In genomic region chr9:110526426-110526825, GRCh38 we compare ENCODE assay signal across 28 cellular contexts. TPM values are rescaled to one million over a fixed set of nuclear protein-coding genes. Genes with fewer than 3 reads are reported as not detected.
DNase-seq lines count a peak whose midpoint lies in the region; ATAC-seq, FAIRE-seq and TF ChIP-seq lines count a peak whose summit lies in the region.
"Had no signal": no experiment of that assay in that cellular context is flagged by ENCODE, and none has a peak within 500 bp of the region (broad histone marks: within the 10 kb centered on the region; RNA-seq: fewer than 3 reads in every experiment).

No MANE protein-coding gene starts in this region.

- H3K27ac Mint-ChIP-seq in CD8-positive, alpha-beta T cell = no peak overlapping the region
- H3K27ac Mint-ChIP-seq in CD4-positive, alpha-beta memory T cell = no peak overlapping the region
- H3K27ac Mint-ChIP-seq: activated CD4-positive, alpha-beta memory T cell treated with anti-CD3 and anti-CD28 coated beads for 36 hours; WTC11 had no signal

- DNase-seq in EL = peak; percentile 67
- peak; percentile 66 for DNase-seq in NCI-H226
- DNase-seq in bronchial epithelial cell (ENCODE audit: low read depth) = peak; percentile 84
- DNase-seq in foreskin keratinocyte = peak; percentile 54 to 73
- DNase-seq in CD8-positive, alpha-beta T cell = no peak
- DNase-seq in CD4-positive, alpha-beta memory T cell = no peak
- DNase-seq: activated CD4-positive, alpha-beta memory T cell treated with anti-CD3 and anti-CD28 coated beads for 36 hours; amygdala; BE2C; effector CD8-positive, alpha-beta T cell; GOT3; Kasumi-1; NCI-H1092; NCI-H2081 treated with DMSO at 0.1 percent for 48 hours; NCI-H524; stomach; T-helper 9 cell; upper lobe of left lung had no signal

- H3K4me3 Mint-ChIP-seq in CD8-positive, alpha-beta T cell = no peak overlapping the region
- no peak overlapping the region for H3K4me3 Mint-ChIP-seq in CD4-positive, alpha-beta memory T cell
- H3K4me3 Mint-ChIP-seq: activated CD4-positive, alpha-beta memory T cell treated with anti-CD3 and anti-CD28 coated beads for 36 hours; WTC11 had no signal

- H3K9me3 Mint-ChIP-seq in CD8-positive, alpha-beta T cell = peaks cover 8% of the 10 kb centered on the region
- H3K9me3 Mint-ChIP-seq in CD4-positive, alpha-beta memory T cell = peaks cover 0 to 2% (median 0%) of the 10 kb centered on the region in 8 donors
- H3K9me3 Mint-ChIP-seq: activated CD4-positive, alpha-beta memory T cell treated with anti-CD3 and anti-CD28 coated beads for 36 hours had no signal

- no peak for FAIRE-seq in bronchial epithelial cell (lab: Jason Lieb, UNC)
- FAIRE-seq: GM18507, HTR-8/SVneo, keratinocyte had no signal

- no peaks in the 10 kb centered on the region for H3K27me3 Mint-ChIP-seq in CD8-positive, alpha-beta T cell (ENCODE audit: low read depth)
- no peaks in the 10 kb centered on the region for H3K27me3 Mint-ChIP-seq in CD4-positive, alpha-beta memory T cell
- H3K27me3 Mint-ChIP-seq: activated CD4-positive, alpha-beta memory T cell treated with anti-CD3 and anti-CD28 coated beads for 36 hours had no signal

- H3K4me3 ChIP-seq in bronchial epithelial cell (ENCODE audit: low read depth, low read length) = no peak overlapping the region
- no peak overlapping the region for H3K4me3 ChIP-seq in CD8-positive, alpha-beta T cell (ENCODE audit: low read depth, low read length)
- H3K4me3 ChIP-seq in CD4-positive, alpha-beta memory T cell (ENCODE audit: low read length in 2 of 2) = no peak overlapping the region
- H3K4me3 ChIP-seq: esophagus muscularis mucosa, lung, prostate gland, stomach, upper lobe of left lung had no signal

- no peaks in the 10 kb centered on the region for H3K4me1 ChIP-seq in foreskin keratinocyte
- no peaks in the 10 kb centered on the region for H3K4me1 ChIP-seq in CD8-positive, alpha-beta T cell (ENCODE audit: insufficient read depth, low read length)
- H3K4me1 ChIP-seq in CD4-positive, alpha-beta memory T cell (ENCODE audit: insufficient read depth, low read length) = no peaks in the 10 kb centered on the region
- H3K4me1 ChIP-seq: BE2C, prostate gland, stomach, upper lobe of left lung had no signal

- H3K27me3 ChIP-seq in bronchial epithelial cell (ENCODE audit: control insufficient read depth, insufficient read depth, low read length) (no peaks in the 10 kb centered on the region), foreskin keratinocyte (no peaks in the 10 kb centered on the region)
- H3K27me3 ChIP-seq in CD8-positive, alpha-beta T cell (ENCODE audit: insufficient read depth, low read length) = no peaks in the 10 kb centered on the region
- no peaks in the 10 kb centered on the region for H3K27me3 ChIP-seq in CD4-positive, alpha-beta memory T cell (ENCODE audit: insufficient read depth, low read length)
- H3K27me3 ChIP-seq: BE2C, esophagus muscularis mucosa, stomach, upper lobe of left lung had no signal

- POLR2A ChIA-PET in CD8-positive, alpha-beta T cell (lab: Charles Lee) = no interaction called here
- POLR2A ChIA-PET in CD4-positive, alpha-beta memory T cell (lab: Charles Lee; ENCODE audit: partially characterized antibody) = no interaction called here

- TF ChIP-seq CTCF in bronchial epithelial cell (IDR thresholded peaks at IDR 0.05; ENCODE audit: insufficient read depth, low read length, severe bottlenecking) (no peak), foreskin keratinocyte (conservative IDR thresholded peaks at IDR 0.05) (no peak)
- no peak for TF ChIP-seq CTCF in CD8-positive, alpha-beta T cell (IDR thresholded peaks at IDR 0.05)

- intact Hi-C loops in CD8-positive, alpha-beta T cell (cut with DNase I, micrococcal nuclease) = no loop called here
- intact Hi-C loops in CD4-positive, alpha-beta memory T cell (cut with micrococcal nuclease) = no loop called here

- H3K4me1 Mint-ChIP-seq in CD8-positive, alpha-beta T cell (ENCODE audit: low read depth) = no peaks in the 10 kb centered on the region
- no peaks in the 10 kb centered on the region for H3K4me1 Mint-ChIP-seq in CD4-positive, alpha-beta memory T cell

- ATAC-seq in foreskin keratinocyte = peak; percentile 81
- no peak for ATAC-seq in CD8-positive, alpha-beta T cell
- ATAC-seq in GM21825 (IDR thresholded peaks at IDR 0.05; ENCODE audit: unreplicated experiment) = no peak
- no peak for ATAC-seq in HG03108 (IDR thresholded peaks at IDR 0.05; ENCODE audit: unreplicated experiment)
- ATAC-seq: WTC11 had no signal

- no peaks in the 10 kb centered on the region for H3K36me3 ChIP-seq in bronchial epithelial cell (ENCODE audit: control insufficient read depth, insufficient read depth, low read length)
- H3K36me3 ChIP-seq in CD8-positive, alpha-beta T cell (ENCODE audit: insufficient read depth, low read length) = no peaks in the 10 kb centered on the region
- no peaks in the 10 kb centered on the region for H3K36me3 ChIP-seq in CD4-positive, alpha-beta memory T cell (ENCODE audit: insufficient read depth, low read length)
- H3K36me3 ChIP-seq: BE2C, esophagus muscularis mucosa, prostate gland, stomach, upper lobe of left lung had no signal

- CTCF ChIA-PET in CD8-positive, alpha-beta T cell (lab: Charles Lee) = no interaction called here
- CTCF ChIA-PET in CD4-positive, alpha-beta memory T cell (lab: Charles Lee; ENCODE audit: partially characterized antibody) = no interaction called here

- no peak overlapping the region for H3K27ac ChIP-seq in foreskin keratinocyte
- H3K27ac ChIP-seq in CD8-positive, alpha-beta T cell (ENCODE audit: low read depth, low read length) = no peak overlapping the region
- no peak overlapping the region for H3K27ac ChIP-seq in CD4-positive, alpha-beta memory T cell (ENCODE audit: low read depth, low read length)
- H3K27ac ChIP-seq: esophagus muscularis mucosa, prostate gland, RWPE1, stomach, upper lobe of left lung had no signal

- H3K9me3 ChIP-seq in CD8-positive, alpha-beta T cell (ENCODE audit: low read length) = no peaks in the 10 kb centered on the region
- no peaks in the 10 kb centered on the region for H3K9me3 ChIP-seq in CD4-positive, alpha-beta memory T cell (ENCODE audit: control insufficient read depth in 1 of 2, low read length in 2 of 2)
- H3K9me3 ChIP-seq: BE2C, prostate gland, upper lobe of left lung had no signal

- no peaks in the 10 kb centered on the region for H3K36me3 Mint-ChIP-seq in CD8-positive, alpha-beta T cell
- no peaks in the 10 kb centered on the region for H3K36me3 Mint-ChIP-seq in CD4-positive, alpha-beta memory T cell
- H3K36me3 Mint-ChIP-seq: activated CD4-positive, alpha-beta memory T cell treated with anti-CD3 and anti-CD28 coated beads for 36 hours; WTC11 had no signal

RNA-seq across cellular contexts. Expression of gene SVEP1, which starts 53.1 kb away (rescaled TPM):
- total RNA-seq in bronchial epithelial cell (0.26 and 1.3 TPM in 2 replicates), foreskin keratinocyte (under 0.01 TPM in 1 of 2 replicates, not detected in the other)
- polyA plus RNA-seq in foreskin keratinocyte = not detected in 2 replicates
- total RNA-seq in CD8-positive, alpha-beta T cell = not detected
- not detected for total RNA-seq in CD4-positive, alpha-beta memory T cell
- polyA plus RNA-seq in CD4-positive, alpha-beta memory T cell = not detected
- total RNA-seq: activated CD4-positive, alpha-beta memory T cell treated with anti-CD3 and anti-CD28 coated beads for 36 hours had no signal

Comparison
In these comparisons a context has a peak if more than half of its experiments do, and no peak if none do; other contexts are left out.
1. DNase-seq: peak in EL (single experiment), NCI-H226 (single experiment), bronchial epithelial cell (single experiment) and foreskin keratinocyte (2 of 2); none in CD8-positive, alpha-beta T cell (0 of 7) and CD4-positive, alpha-beta memory T cell (0 of 5).